Comparison of ENCODE assay signal across 9 cellular contexts in the genomic region with DNA sequence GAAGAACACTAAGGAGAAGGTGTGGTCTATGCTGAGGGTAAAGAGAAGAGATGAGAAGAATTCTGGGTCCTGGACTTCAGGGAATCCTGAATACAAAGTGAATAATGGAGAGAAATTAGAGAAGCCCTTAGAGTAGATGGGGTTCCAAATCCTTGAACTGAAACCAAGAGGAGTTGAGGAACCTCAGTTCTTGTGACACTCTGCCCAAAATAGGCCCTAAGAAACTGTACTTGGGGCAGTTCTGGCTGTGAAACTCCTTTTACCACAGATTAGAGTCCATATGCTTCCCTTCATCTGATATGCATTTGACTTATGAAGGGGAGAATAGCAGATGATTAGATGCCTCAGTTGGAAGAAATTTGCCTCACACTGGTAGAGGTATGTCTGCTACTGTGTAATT. TPM values are rescaled to one million over a fixed set of nuclear protein-coding genes. Genes with fewer than 3 reads are reported as not detected.
DNase-seq lines count a peak whose midpoint lies in the region; ATAC-seq and TF ChIP-seq lines count a peak whose summit lies in the region.
"Had no signal": no experiment of that assay in that cellular context is flagged by ENCODE, and none has a peak within 500 bp of the region (broad histone marks: within the 10 kb centered on the region; RNA-seq: fewer than 3 reads in every experiment).

No MANE protein-coding gene starts in this region.

- ATAC-seq in GM19438 (IDR thresholded peaks at IDR 0.05; ENCODE audit: low read depth, unreplicated experiment) (peak; percentile 63), HG03354 (IDR thresholded peaks at IDR 0.05; ENCODE audit: poor library complexity, severe bottlenecking, unreplicated experiment) (peak; percentile 61)
- no peak for ATAC-seq in effector memory CD8-positive, alpha-beta T cell (replicated peaks)

- H3K27me3 Mint-ChIP-seq in effector memory CD8-positive, alpha-beta T cell, result no peaks in the 10 kb centered on the region

- H3K9me3 ChIP-seq in breast epithelium, result no peaks in the 10 kb centered on the region
- H3K9me3 ChIP-seq: adrenal gland had no signal

- H3K9me3 Mint-ChIP-seq in effector memory CD8-positive, alpha-beta T cell, result no peaks in the 10 kb centered on the region

- intact Hi-C loops in breast epithelium (cut with DNase I; ENCODE audit: low total_unique reads), result no loop called here

- peak overlapping the region in 1 of 2 donors; percentile 49 for H3K4me3 Mint-ChIP-seq in effector memory CD8-positive, alpha-beta T cell

- TF ChIP-seq CTCF in breast epithelium (IDR thresholded peaks at IDR 0.05), result no peak

- no peaks in the 10 kb centered on the region for H3K27me3 ChIP-seq in breast epithelium
- H3K27me3 ChIP-seq: adrenal gland had no signal

- DNase-seq in Ammon's horn (ENCODE audit: low spot score) (peak; percentile 7), HPDE6-E6E7 (ENCODE audit: extremely low spot score) (no peak), DMS153 treated with DMSO at 0.1 percent for 48 hours (lab: John Stamatoyannopoulos, UW; ENCODE audit: unreplicated experiment) (no peak), breast epithelium (ENCODE audit: low spot score in 2 of 2) (no peak), NCI-H526 treated with DMSO at 0.1 percent for 48 hours (lab: John Stamatoyannopoulos, UW) (no peak)
- DNase-seq in effector memory CD8-positive, alpha-beta T cell, result no peak
- DNase-seq: adrenal gland had no signal

- H3K36me3 Mint-ChIP-seq in effector memory CD8-positive, alpha-beta T cell (ENCODE audit: insufficient read depth), result peaks cover 6% of the 10 kb centered on the region

- peaks cover 47 to 80% of the 10 kb centered on the region in 2 donors for H3K4me1 Mint-ChIP-seq in effector memory CD8-positive, alpha-beta T cell (ENCODE audit: low read depth in 2 of 2)

- peak overlapping the region in 1 of 2 donors; percentile 42 for H3K27ac ChIP-seq in breast epithelium

- H3K36me3 ChIP-seq in breast epithelium, result no peaks in the 10 kb centered on the region
- H3K36me3 ChIP-seq: adrenal gland had no signal

- no peak overlapping the region for H3K4me3 ChIP-seq in breast epithelium
- H3K4me3 ChIP-seq: adrenal gland had no signal

- TF ChIP-seq POLR2A in breast epithelium (IDR thresholded peaks at IDR 0.05), result no peak

- H3K27ac Mint-ChIP-seq in effector memory CD8-positive, alpha-beta T cell, result peak overlapping the region; percentile 21 to 72

- H3K4me1 ChIP-seq in breast epithelium, result peaks cover 0 to 20% of the 10 kb centered on the region in 2 donors

RNA-seq across cellular contexts. Expression of a gene that starts 19.0 kb away (rescaled TPM):
- total RNA-seq in breast epithelium, result 100 to 1,000 TPM in 1 of 3 donors, 10 to 100 TPM in 2; 29.0 to 146 (median 88.5) TPM
